26 cellular contexts compared by ENCODE assay signal in the genomic region with DNA sequence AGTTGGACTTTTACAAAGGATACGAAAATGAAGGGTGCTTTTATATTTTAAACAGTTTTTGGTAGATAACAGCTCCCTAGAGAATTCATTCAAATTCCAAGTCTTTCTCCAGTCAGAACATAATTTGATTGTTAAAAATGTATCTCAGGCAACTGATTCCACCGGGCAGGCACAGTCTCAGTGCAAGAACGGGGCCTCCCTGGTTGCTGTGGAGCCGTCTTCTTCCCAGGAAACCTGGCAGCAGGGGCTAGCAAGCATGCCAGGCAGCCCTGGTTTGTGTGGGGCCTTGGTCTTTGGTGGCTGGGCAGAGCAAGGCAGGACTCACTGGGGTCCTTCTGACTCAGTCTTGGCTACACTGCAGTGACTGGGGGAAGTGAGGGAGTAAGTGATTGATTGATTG.
A peak's percentile ranks its signal among the peaks of the same experiment; 100 is the strongest.
DNase-seq lines count a peak whose midpoint lies in the region; ATAC-seq and TF ChIP-seq lines count a peak whose summit lies in the region.
"Had no signal": no experiment of that assay in that cellular context is flagged by ENCODE, and none has a peak within 500 bp of the region (broad histone marks: within the 10 kb centered on the region; RNA-seq: fewer than 3 reads in every experiment).

No MANE protein-coding gene starts in this region.

- H3K79me2 ChIP-seq in neural cell (replicated peaks; ENCODE audit: insufficient read depth, low read length): no peaks in the 10 kb centered on the region

- H4K20me1 ChIP-seq in neural cell (ENCODE audit: insufficient read depth): no peaks in the 10 kb centered on the region
- H4K20me1 ChIP-seq: BLaER1 treated with 17β-estradiol and CSF1 and Interleukin-3, amounts not matched to agents 10 nM and 100 nM had no signal

- H3K27ac ChIP-seq in A673 (ENCODE audit: low read depth, low read length, poor library complexity, severe bottlenecking) (peak overlapping the region; percentile 37), SK-N-MC (peak overlapping the region; percentile 3; the same call in 1 of the 2 replicates), neural cell (ENCODE audit: low read length) (peak overlapping the region; percentile 40)
- H3K27ac ChIP-seq: BLaER1 treated with 17β-estradiol and CSF1 and Interleukin-3, amounts not matched to agents 10 nM and 100 nM; SJCRH30 had no signal

- no peaks in the 10 kb centered on the region for H3F3A ChIP-seq in neural cell (ENCODE audit: insufficient read depth, low read length, poor library complexity, severe bottlenecking)

- H2AFZ ChIP-seq in neural cell (ENCODE audit: low read depth, low read length): no peak overlapping the region

- TF ChIP-seq EP300 in neural cell (conservative IDR thresholded peaks at IDR 0.05; ENCODE audit: poor library complexity, severe bottlenecking): no peak

- TF ChIP-seq CTCF in A673 (conservative IDR thresholded peaks at IDR 0.05; ENCODE audit: low read depth, low read length): no peak
- no peak for TF ChIP-seq CTCF in neural cell (IDR thresholded peaks at IDR 0.05; ENCODE audit: poor library complexity, severe bottlenecking)

- H3K27me3 ChIP-seq in A673 (replicated peaks; ENCODE audit: insufficient read depth, low read depth, low read length, poor library complexity) (no peaks in the 10 kb centered on the region), neural cell (ENCODE audit: insufficient read depth, low read depth, low read length) (no peaks in the 10 kb centered on the region)
- H3K27me3 ChIP-seq: BLaER1 treated with 17β-estradiol and CSF1 and Interleukin-3, amounts not matched to agents 10 nM and 100 nM; MG63; SJCRH30 had no signal

- TF ChIP-seq RAD21 in neural cell (conservative IDR thresholded peaks at IDR 0.05): no peak

- H3K4me3 ChIP-seq in A673 (ENCODE audit: low read depth, low read length, poor library complexity, severe bottlenecking): no peak overlapping the region
- H3K4me3 ChIP-seq in SK-N-MC: no peak overlapping the region
- H3K4me3 ChIP-seq in neural cell (ENCODE audit: low read length): no peak overlapping the region
- H3K4me3 ChIP-seq: BLaER1 treated with 17β-estradiol and CSF1 and Interleukin-3, amounts not matched to agents 10 nM and 100 nM; MG63; SJCRH30 had no signal

- H3K4me2 ChIP-seq in neural cell (ENCODE audit: low read length): no peak overlapping the region
- H3K4me2 ChIP-seq: BLaER1 treated with 17β-estradiol and CSF1 and Interleukin-3, amounts not matched to agents 10 nM and 100 nM had no signal

- no peak for DNase-seq in A673 (ENCODE audit: low spot score)
- DNase-seq in SK-N-MC (ENCODE audit: low read depth, low spot score): no peak
- DNase-seq in head of caudate nucleus: peak in 30 of 42 donors; percentile 3 to 77 (median 37)
- no peak for DNase-seq in NCI-H524 treated with DMSO at 0.1 percent for 48 hours (lab: John Stamatoyannopoulos, UW)
- DNase-seq in NCI-H1048 (lab: John Stamatoyannopoulos, UW): no peak
- DNase-seq: Caco-2; CD4-positive, alpha-beta memory T cell; EL; HCEC 1CT; IMR-90; KG1; MG63; NCI-H1417; NCI-H1694; NCI-H2081; NCI-H2171; NCI-H345; NCI-H510A treated with DMSO at 0.1 percent for 48 hours; NCI-H82; NK-92 treated with Interleukin-12 subunit alpha and Interleukin-12 subunit beta, amount 100 ng/mL, for 24 hours; PC-3; SJCRH30 had no signal

- H3K9me2 ChIP-seq in neural cell (ENCODE audit: insufficient read depth, low read length): no peaks in the 10 kb centered on the region

- intact Hi-C loops in A673 (cut with micrococcal nuclease; ENCODE audit: unreplicated experiment): no loop called here
- intact Hi-C loops in head of caudate nucleus (cut with DNase I): no loop called here

- BruUV-seq in A673 (replicated peaks; lab: Mats Ljungman, UMichigan): no TSS peak

- peaks cover 19% of the 10 kb centered on the region for H3K4me1 ChIP-seq in A673 (ENCODE audit: insufficient read depth, low read length, poor library complexity, severe bottlenecking)
- H3K4me1 ChIP-seq: SJCRH30 had no signal

- CTCF ChIA-PET in A673 (lab: Charles Lee): no interaction called here

- H3K9ac ChIP-seq in SK-N-MC (ENCODE audit: insufficient read length) (no peak overlapping the region), neural cell (ENCODE audit: low read length) (no peak overlapping the region)
- H3K9ac ChIP-seq: BLaER1 treated with 17β-estradiol and CSF1 and Interleukin-3, amounts not matched to agents 10 nM and 100 nM had no signal

- POLR2A ChIA-PET in A673 (lab: Charles Lee; ENCODE audit: low non-redundant PET): no interaction called here

- H3K36me3 ChIP-seq in A673 (ENCODE audit: insufficient read depth, low read length, poor library complexity, severe bottlenecking) (no peaks in the 10 kb centered on the region), SK-N-MC (ENCODE audit: insufficient read depth, low read length) (no peaks in the 10 kb centered on the region), neural cell (ENCODE audit: insufficient read depth, low read length) (no peaks in the 10 kb centered on the region)
- H3K36me3 ChIP-seq: BLaER1 treated with 17β-estradiol and CSF1 and Interleukin-3, amounts not matched to agents 10 nM and 100 nM; MG63; SJCRH30 had no signal

- H3K9me3 ChIP-seq in A673 (ENCODE audit: low read depth, low read length, poor library complexity, severe bottlenecking) (no peaks in the 10 kb centered on the region), SK-N-MC (ENCODE audit: low read depth, low read length) (no peaks in the 10 kb centered on the region), neural cell (ENCODE audit: low read length) (no peaks in the 10 kb centered on the region)
- H3K9me3 ChIP-seq: BLaER1 treated with 17β-estradiol and CSF1 and Interleukin-3, amounts not matched to agents 10 nM and 100 nM; Caco-2; MG63; SJCRH30 had no signal

- no peak for ATAC-seq in GM18502 (IDR thresholded peaks at IDR 0.05; ENCODE audit: poor library complexity, unreplicated experiment)
- ATAC-seq: PC-3, Right ventricle myocardium inferior had no signal

TF ChIP-seq in neural cell, 6 proteins besides CTCF, POLR2A, EP300 and RAD21:
- TF ChIP-seq, protein P1, sequence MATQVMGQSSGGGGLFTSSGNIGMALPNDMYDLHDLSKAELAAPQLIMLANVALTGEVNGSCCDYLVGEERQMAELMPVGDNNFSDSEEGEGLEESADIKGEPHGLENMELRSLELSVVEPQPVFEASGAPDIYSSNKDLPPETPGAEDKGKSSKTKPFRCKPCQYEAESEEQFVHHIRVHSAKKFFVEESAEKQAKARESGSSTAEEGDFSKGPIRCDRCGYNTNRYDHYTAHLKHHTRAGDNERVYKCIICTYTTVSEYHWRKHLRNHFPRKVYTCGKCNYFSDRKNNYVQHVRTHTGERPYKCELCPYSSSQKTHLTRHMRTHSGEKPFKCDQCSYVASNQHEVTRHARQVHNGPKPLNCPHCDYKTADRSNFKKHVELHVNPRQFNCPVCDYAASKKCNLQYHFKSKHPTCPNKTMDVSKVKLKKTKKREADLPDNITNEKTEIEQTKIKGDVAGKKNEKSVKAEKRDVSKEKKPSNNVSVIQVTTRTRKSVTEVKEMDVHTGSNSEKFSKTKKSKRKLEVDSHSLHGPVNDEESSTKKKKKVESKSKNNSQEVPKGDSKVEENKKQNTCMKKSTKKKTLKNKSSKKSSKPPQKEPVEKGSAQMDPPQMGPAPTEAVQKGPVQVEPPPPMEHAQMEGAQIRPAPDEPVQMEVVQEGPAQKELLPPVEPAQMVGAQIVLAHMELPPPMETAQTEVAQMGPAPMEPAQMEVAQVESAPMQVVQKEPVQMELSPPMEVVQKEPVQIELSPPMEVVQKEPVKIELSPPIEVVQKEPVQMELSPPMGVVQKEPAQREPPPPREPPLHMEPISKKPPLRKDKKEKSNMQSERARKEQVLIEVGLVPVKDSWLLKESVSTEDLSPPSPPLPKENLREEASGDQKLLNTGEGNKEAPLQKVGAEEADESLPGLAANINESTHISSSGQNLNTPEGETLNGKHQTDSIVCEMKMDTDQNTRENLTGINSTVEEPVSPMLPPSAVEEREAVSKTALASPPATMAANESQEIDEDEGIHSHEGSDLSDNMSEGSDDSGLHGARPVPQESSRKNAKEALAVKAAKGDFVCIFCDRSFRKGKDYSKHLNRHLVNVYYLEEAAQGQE (IDR thresholded peaks at IDR 0.05; ENCODE audit: borderline replicate concordance): no peak
- TF ChIP-seq TAF1 (IDR thresholded peaks at IDR 0.05; ENCODE audit: low read depth) (no peak), SMC3 (conservative IDR thresholded peaks at IDR 0.05; ENCODE audit: poor library complexity) (no peak), MXI1 (conservative IDR thresholded peaks at IDR 0.05; ENCODE audit: poor library complexity, severe bottlenecking) (no peak), EZH2 (IDR thresholded peaks at IDR 0.05; ENCODE audit: borderline replicate concordance, insufficient read depth, low read length, poor library complexity, severe bottlenecking) (no peak), POLR2AphosphoS5 (IDR thresholded peaks at IDR 0.05) (no peak)
TF ChIP-seq in neural cell: peak in this region for 0.

Comparison
In these comparisons a context has a peak if more than half of its experiments do, and no peak if none do; other contexts are left out.
1. DNase-seq: peak in head of caudate nucleus (30 of 42); none in A673 (single experiment), SK-N-MC (single experiment), NCI-H524 treated with DMSO at 0.1 percent for 48 hours (single experiment) and NCI-H1048 (single experiment).
2. Peak in every context shown above with its lines, with median percentiles within 50 percentile points of each other: H3K27ac ChIP-seq.